8 cellular contexts compared by ENCODE assay signal in genomic region chr3:108589081-108589997, GRCh38.
DNase-seq lines count a peak whose midpoint lies in the region; ATAC-seq and TF ChIP-seq lines count a peak whose summit lies in the region.

TSS of gene CIP2A (minus strand) at chr3:108589438. CDS start at chr3:108589375, 63 bp downstream.
TSS of gene DZIP3 (plus strand) at chr3:108589722. CDS start at chr3:108605407, 15,685 bp downstream.

- peak within 1 kb of the TSS; percentile 93 for H3K9ac ChIP-seq in SK-N-MC (ENCODE audit: insufficient read length)

- peak; percentile 95 for ATAC-seq in HG02588 (IDR thresholded peaks at IDR 0.05; ENCODE audit: unreplicated experiment)

- H3K27ac ChIP-seq in SK-N-MC (peak within 1 kb of the TSS; percentile 84), neutrophil (peak within 1 kb of the TSS; percentile 89), substantia nigra (ENCODE audit: low read depth, low read length, poor library complexity, severe bottlenecking) (peak within 1 kb of the TSS; percentile 81)

- H3K9me3 ChIP-seq in SK-N-MC (ENCODE audit: low read depth, low read length) (no peaks in the 10 kb centered on the region), neutrophil (no peaks in the 10 kb centered on the region)

- no peak for TF ChIP-seq CTCF in neutrophil (IDR thresholded peaks at IDR 0.05)

- no peaks in the 10 kb centered on the region for H3K27me3 ChIP-seq in neutrophil

- DNase-seq in NCI-H1048 (lab: John Stamatoyannopoulos, UW) (peak; percentile 82), SK-N-MC (ENCODE audit: low read depth, low spot score) (peak; percentile 14), germinal center (ENCODE audit: low spot score) (peak; percentile 86), substantia nigra (lab: John Stamatoyannopoulos, UW) (peak; percentile 37 to 87 (median 72))
- DNase-seq in activated naive CD4-positive, alpha-beta T cell treated with anti-CD3 and anti-CD28 coated beads, Interleukin-2, amount 50 U/mL, for 16 hours, result peak; percentile 83

- peaks cover 22 to 24% of the 10 kb centered on the region in 2 experiments for H3K4me1 ChIP-seq in neutrophil (ENCODE audit: control insufficient read depth in 1 of 2, insufficient read depth in 1 of 2, low read depth in 1 of 2, low read length in 1 of 2)

- H3K4me3 ChIP-seq in GM08714 (ENCODE audit: low read length) (peak within 1 kb of the TSS; percentile 89), SK-N-MC (peak within 1 kb of the TSS; percentile 89), neutrophil (ENCODE audit: low read depth in 1 of 2, low read length in 1 of 2) (peak within 1 kb of the TSS; percentile 73 to 82)

- H3K36me3 ChIP-seq in SK-N-MC (ENCODE audit: insufficient read depth, low read length) (peaks cover 6% of the 10 kb centered on the region), neutrophil (no peaks in the 10 kb centered on the region)

Comparison
In these comparisons a context has a peak if more than half of its experiments do, and no peak if none do; other contexts are left out.
1. Peak in every context shown above with its lines: DNase-seq, ATAC-seq, H3K4me3 ChIP-seq and H3K27ac ChIP-seq.
2. DNase-seq: peak in every context shown above with its lines; median percentile 86 in germinal center; 83 in activated naive CD4-positive, alpha-beta T cell treated with anti-CD3 and anti-CD28 coated beads, Interleukin-2, amount 50 U/mL, for 16 hours; 82 in NCI-H1048; 72 in substantia nigra; 14 in SK-N-MC.